8 cellular contexts compared by ENCODE assay signal in the genomic region with DNA sequence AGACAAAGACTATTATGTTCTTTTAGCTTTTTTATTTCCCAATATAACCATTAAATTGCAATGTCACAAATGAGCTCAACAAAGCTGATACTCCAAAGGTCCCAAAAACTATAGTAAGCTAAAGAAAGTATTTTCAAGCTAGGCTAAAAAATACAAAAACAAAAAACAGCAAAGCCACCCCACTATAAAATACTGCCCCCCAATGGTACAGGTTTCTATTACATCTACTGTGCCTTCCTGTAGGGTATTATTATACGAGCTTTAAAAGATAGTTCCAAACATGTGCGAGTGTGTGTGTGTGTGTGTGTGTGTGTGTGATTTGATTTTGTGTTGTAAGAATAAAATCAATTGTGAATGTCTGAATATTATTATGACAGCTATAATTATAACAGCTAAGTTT. TPM values are rescaled to one million over a fixed set of nuclear protein-coding genes. Genes with fewer than 3 reads are reported as not detected.
DNase-seq lines count a peak whose midpoint lies in the region; ATAC-seq, FAIRE-seq and TF ChIP-seq lines count a peak whose summit lies in the region.

No MANE protein-coding gene starts in this region.

- no peak overlapping the region for H3K4me2 ChIP-seq in GM12878 (ENCODE audit: control insufficient read depth, insufficient read depth)

- no peak overlapping the region for H3K27ac ChIP-seq in GM12878 (ENCODE audit: control insufficient read depth, insufficient read depth)

- no peaks in the 10 kb centered on the region for H3K79me2 ChIP-seq in GM12878 (ENCODE audit: control insufficient read depth, insufficient read depth, low read length)

- POLR2A ChIA-PET in GM12878 (lab: Charles Lee) = interaction anchor here (1.1 to 1.8 kb wide), 2 partner anchors 84 to 118 kb away, joined by 3 to 7 read pairs; no protein-coding TSS in a partner anchor

- H3K4me3 ChIP-seq in GM12878 = no peak overlapping the region

- TF ChIP-seq CTCF in GM12878 (IDR thresholded peaks at IDR 0.05 in 2 of 3, conservative IDR thresholded peaks at IDR 0.05 in 1 of 3; ENCODE audit: control insufficient read depth in 2 of 3, extremely low read depth in 1 of 3, insufficient read depth in 1 of 3, low read depth in 3 of 3, low read length in 3 of 3) = peak; percentile 38 to 47 (median 41); a peak in 5 of 6 replicates

- 33% methylated on average over 2 of the region's 2 CpGs for WGBS in GM12878 (ENCODE audit: insufficient coverage, insufficient replicate concordance, low lambda C conversion rate, missing lambda C conversion rate)

- peaks cover 11% of the 10 kb centered on the region for H3K4me1 ChIP-seq in GM12878 (ENCODE audit: control insufficient read depth, insufficient read depth, low read length)

- H2AFZ ChIP-seq in GM12878 (ENCODE audit: control insufficient read depth, low read depth, low read length) = no peak overlapping the region

- CTCF ChIA-PET in GM12878 (lab: Yijun Ruan, JAX) = interaction anchor here (0.5 to 5.1 kb wide), 52 partner anchors 8 to 802 kb away, joined by 3 to 113 read pairs (median 4); partner anchors contain the start of genes IFNG-AS1 and MDM1

- no peaks in the 10 kb centered on the region for H3K27me3 Mint-ChIP-seq in naive B cell

- DNase-seq in NCI-H2107 treated with DMSO at 0.1 percent for 48 hours (lab: John Stamatoyannopoulos, UW; ENCODE audit: unreplicated experiment) = peak; percentile 25
- no peak for DNase-seq in NCI-H2107 (lab: John Stamatoyannopoulos, UW)
- peak; percentile 55 for DNase-seq in LHCN-M2 (ENCODE audit: low read depth)
- DNase-seq in GM12878 (ENCODE audit: low read depth, low spot score) = no peak
- peak; percentile 6 for DNase-seq in naive B cell
- no peak for DNase-seq in DMS79 (lab: John Stamatoyannopoulos, UW)
- DNase-seq in stimulated activated CD8-positive, alpha-beta memory T cell treated with anti-CD3 and anti-CD28 coated beads, Interleukin-4, amount 100 ng/mL, for 48 hours = no peak
- DNase-seq in GOT3 (lab: John Stamatoyannopoulos, UW) = no peak

- no peak overlapping the region for H3K27ac Mint-ChIP-seq in naive B cell

- H3K9me3 Mint-ChIP-seq in naive B cell = no peaks in the 10 kb centered on the region

- H3K9ac ChIP-seq in GM12878 (ENCODE audit: control insufficient read depth, insufficient read depth, low read length) = no peak overlapping the region

- TF ChIP-seq EP300 in GM12878 (IDR thresholded peaks at IDR 0.05; ENCODE audit: borderline replicate concordance in 1 of 2, control insufficient read depth in 1 of 2, low read depth in 2 of 2, low read length in 2 of 2) = no peak

- no peak for TF ChIP-seq POLR2A in GM12878 (IDR thresholded peaks at IDR 0.05; ENCODE audit: low read depth, low read length)

- TF ChIP-seq RAD21 in GM12878 (IDR thresholded peaks at IDR 0.05; ENCODE audit: insufficient read depth, low read depth, low read length) = peak; percentile 65

- peaks cover 0 to 3% of the 10 kb centered on the region in 2 experiments; a peak in 1 of 4 replicates for H3K27me3 ChIP-seq in GM12878 (replicated peaks in 1 of 2; ENCODE audit: control insufficient read depth in 2 of 2, insufficient read depth in 2 of 2, low read length in 1 of 2)

- no peaks in the 10 kb centered on the region for H3K36me3 ChIP-seq in GM12878 (ENCODE audit: control insufficient read depth in 2 of 2, insufficient read depth in 2 of 2, low read length in 1 of 2)

- peak; percentile 55; the same call in 2 of the 3 replicates for ATAC-seq in GM12878
- no peak for ATAC-seq in naive B cell (ENCODE audit: low read depth in 2 of 2)

- no peaks in the 10 kb centered on the region; the same call in 2 of the 3 replicates for H3K9me3 ChIP-seq in GM12878 (replicated peaks; ENCODE audit: control insufficient read depth, insufficient read depth, low read length)

- SMC1A ChIA-PET in GM12878 (lab: Charles Lee; ENCODE audit: uncharacterized antibody, unreplicated experiment) = interaction anchor here (0.6 to 6.7 kb wide), 35 partner anchors 10 to 804 kb away, joined by 3 to 83 read pairs (median 4); no protein-coding TSS in a partner anchor

- no peak overlapping the region for H3K4me3 Mint-ChIP-seq in naive B cell

- intact Hi-C loops in GM12878 (cut with micrococcal nuclease; ENCODE audit: unreplicated experiment) = loop anchor here (1.0 kb wide), 1 partner anchor 118 kb away; no protein-coding TSS in a partner anchor

- in situ Hi-C loops in GM12878 (cut with MboI) = no loop called here

- no TSS peak for BruUV-seq in GM12878 (replicated peaks; lab: Mats Ljungman, UMichigan)

- peaks cover 6 to 8% (median 7%) of the 10 kb centered on the region in 3 donors for H3K4me1 Mint-ChIP-seq in naive B cell

- no peaks in the 10 kb centered on the region for H3K36me3 Mint-ChIP-seq in naive B cell

- no peaks in the 10 kb centered on the region for H4K20me1 ChIP-seq in GM12878 (ENCODE audit: control insufficient read depth, insufficient read depth)

- no peak for FAIRE-seq in GM12878 (lab: Jason Lieb, UNC)

- RAD21 ChIA-PET in GM12878 (lab: Charles Lee; ENCODE audit: unreplicated experiment) = interaction anchor here (0.7 to 4.9 kb wide), 19 partner anchors 13 to 543 kb away, joined by 3 to 56 read pairs (median 4); no protein-coding TSS in a partner anchor

TF ChIP-seq in GM12878, 131 proteins besides CTCF, POLR2A, EP300 and RAD21:
- TF ChIP-seq NFYA (IDR thresholded peaks at IDR 0.05; ENCODE audit: borderline replicate concordance, low read depth, low read length) (no peak), BMI1 (IDR thresholded peaks at IDR 0.05; ENCODE audit: borderline replicate concordance) (no peak), SIN3A (IDR thresholded peaks at IDR 0.05; ENCODE audit: low read depth, low read length) (no peak), SMC3 (IDR thresholded peaks at IDR 0.05; ENCODE audit: borderline replicate concordance, low read length) (peak; percentile 35; the same call in 1 of the 2 replicates), SREBF2 (IDR thresholded peaks at IDR 0.05; ENCODE audit: low read length) (no peak), MTA3 (IDR thresholded peaks at IDR 0.05; ENCODE audit: borderline replicate concordance, low read length) (no peak), NR2C1 (IDR thresholded peaks at IDR 0.05) (no peak)

RNA-seq across cellular contexts. Expression of gene IFNG, which starts 1.1 kb away (rescaled TPM):
- not detected in 2 replicates for total RNA-seq in LHCN-M2 (2014; rRNA removed)
- polyA plus RNA-seq in LHCN-M2 (2012) = not detected
- total RNA-seq in GM12878 (2013; cell fraction: nucleolus; rRNA removed) = 0.44 TPM in 1 of 2 replicates, not detected in the other
- 0.11 and 0.17 TPM in 2 replicates for total RNA-seq in GM12878 (2014; rRNA removed)
- total RNA-seq in GM12878 (2014; rRNA removed; fragmentation: Illumina TruSeq; extraction: Trizol) = 0.14 TPM in 1 of 2 replicates, not detected in the other
- 0.28 and 0.69 TPM in 2 replicates for total RNA-seq in GM12878 (2021)
- not detected for polyA plus RNA-seq in GM12878 (2011; ENCODE audit: low read depth)
- polyA plus RNA-seq in GM12878 (2011; rRNA removed) = 1.4 and 2.5 TPM in 2 replicates
- polyA plus RNA-seq in GM12878 (2011; cell fraction: cytosol; rRNA removed) = 0.39 and 0.48 TPM in 2 replicates
- 0.48 and 0.83 TPM in 2 replicates for polyA plus RNA-seq in GM12878 (2011; cell fraction: nucleus; rRNA removed)
- polyA plus RNA-seq in GM12878 (2012) = 0.24 TPM in 1 of 2 replicates, not detected in the other
- polyA plus RNA-seq in GM12878 (2014; fragmentation: Illumina TruSeq; extraction: Trizol) = 0.10 and 0.36 TPM in 2 replicates
- under 1 TPM; 0.23 to 0.66 TPM for polyA plus RNA-seq in GM12878 (2014; fragmentation: Nextera tagmentation; extraction: Ambion mirVana)
- 0.10 and 0.54 TPM in 2 replicates for polyA plus RNA-seq in GM12878 (2014; rRNA removed)
- polyA plus RNA-seq in GM12878 (2016; fragmentation: Nextera tagmentation; extraction: Ambion mirVana) = under 1 TPM in 1 of 2 experiments, not detected in 1; 0.23 TPM
- 0.59 TPM in 1 of 2 replicates, not detected in the other for polyA minus RNA-seq in GM12878 (2011; rRNA and poly(A)+ RNA removed)
- not detected in 2 replicates for polyA minus RNA-seq in GM12878 (2011; cell fraction: cytosol; rRNA and poly(A)+ RNA removed)
- 0.48 TPM in 1 of 2 replicates, not detected in the other for polyA minus RNA-seq in GM12878 (2011; cell fraction: nucleus; rRNA and poly(A)+ RNA removed)
- polyA plus RNA-seq in naive B cell (ENCODE audit: low read depth in 6 of 6) = under 1 TPM in 2 of 6 donors, not detected in 4; 0.36 to 0.45 TPM

Comparison
In these comparisons a context has a peak if more than half of its experiments do, and no peak if none do; other contexts are left out.
1. DNase-seq: peak in NCI-H2107 treated with DMSO at 0.1 percent for 48 hours (single experiment), LHCN-M2 (single experiment) and naive B cell (single experiment); none in NCI-H2107 (single experiment), GM12878 (single experiment), DMS79 (single experiment), stimulated activated CD8-positive, alpha-beta memory T cell treated with anti-CD3 and anti-CD28 coated beads, Interleukin-4, amount 100 ng/mL, for 48 hours (single experiment) and GOT3 (single experiment).